8 cellular contexts compared by ENCODE assay signal in genomic region chr6:44246663-44247337, GRCh38. TPM values are rescaled to one million over a fixed set of nuclear protein-coding genes. Genes with fewer than 3 reads are reported as not detected.
DNase-seq lines count a peak whose midpoint lies in the region; ATAC-seq and TF ChIP-seq lines count a peak whose summit lies in the region.

Gene HSP90AB1, plus strand, starts transcription at chr6:44247101. Its CDS starts 1,529 bp downstream, at chr6:44248630.

- H3K27me3 ChIP-seq in right cardiac atrium (ENCODE audit: control insufficient read depth, insufficient read depth), result no peaks in the 10 kb centered on the region
- H3K27me3 ChIP-seq in uterus, result no peaks in the 10 kb centered on the region

- H3K9me3 ChIP-seq in T-helper 17 cell (ENCODE audit: control insufficient read depth, low read length, poor library complexity, severe bottlenecking) (no peaks in the 10 kb centered on the region), right cardiac atrium (ENCODE audit: control insufficient read depth, low read length) (no peaks in the 10 kb centered on the region), uterus (no peaks in the 10 kb centered on the region)

- H3K36me3 Mint-ChIP-seq in T-helper 17 cell (ENCODE audit: low read depth), result peaks cover 15% of the 10 kb centered on the region

- under 1% methylated on average over 34 of the region's 34 CpGs for WGBS in right cardiac atrium

- H3K4me1 Mint-ChIP-seq in T-helper 17 cell, result peaks cover 42% of the 10 kb centered on the region

- peak; percentile 100 for TF ChIP-seq POLR2A in GM18505 (IDR thresholded peaks at IDR 0.05; ENCODE audit: borderline replicate concordance, extremely low read depth, insufficient read depth, insufficient read length)
- peak; percentile 91 for TF ChIP-seq POLR2A in uterus (IDR thresholded peaks at IDR 0.05)

- H3K27ac Mint-ChIP-seq in T-helper 17 cell, result peak within 1 kb of the TSS; percentile 100

- ATAC-seq in GM18505 (IDR thresholded peaks at IDR 0.05; ENCODE audit: unreplicated experiment) (peak; percentile 63), HG02943 (IDR thresholded peaks at IDR 0.05; ENCODE audit: low read depth, unreplicated experiment) (peak; percentile 64), T-helper 17 cell (peak; percentile 83), right cardiac atrium (peak; percentile 92 to 94)

- TF ChIP-seq CTCF in uterus (IDR thresholded peaks at IDR 0.05), result peak in 1 of 4 experiments; percentile 10

- peak within 1 kb of the TSS; percentile 99 for H3K4me3 Mint-ChIP-seq in T-helper 17 cell

- H3K4me3 ChIP-seq in right cardiac atrium (ENCODE audit: low read length), result peak within 1 kb of the TSS; percentile 98
- H3K4me3 ChIP-seq in uterus, result peak within 1 kb of the TSS; percentile 98

- peak; percentile 77 to 97 for DNase-seq in NCI-H187 (lab: John Stamatoyannopoulos, UW)
- DNase-seq in T-helper 17 cell, result peak; percentile 82 to 91 (median 89)
- DNase-seq in anterior cingulate cortex (lab: John Stamatoyannopoulos, UW), result peak; percentile 55 to 96 (median 90)
- DNase-seq in right cardiac atrium, result peak; percentile 93 to 97 (median 95)
- peak; percentile 96 for DNase-seq in putamen (ENCODE audit: low spot score)
- peak; percentile 93 to 98 for DNase-seq in uterus

- peak within 1 kb of the TSS; percentile 80 for H3K27ac ChIP-seq in right cardiac atrium (ENCODE audit: low read length)
- H3K27ac ChIP-seq in uterus, result peak within 1 kb of the TSS; percentile 99

- no peaks in the 10 kb centered on the region for H3K36me3 ChIP-seq in uterus

- H3K4me1 ChIP-seq in right cardiac atrium (ENCODE audit: control insufficient read depth, insufficient read depth, low read length), result no peaks in the 10 kb centered on the region
- peaks cover 0 to 9% of the 10 kb centered on the region in 2 donors for H3K4me1 ChIP-seq in uterus

- intact Hi-C loops in right cardiac atrium (cut with DNase I), result no loop called here
- intact Hi-C loops in uterus (cut with DNase I; ENCODE audit: low total_unique reads), result no loop called here

- H3K27me3 Mint-ChIP-seq in T-helper 17 cell, result peaks cover 6% of the 10 kb centered on the region

RNA-seq across cellular contexts. Expression of gene HSP90AB1, which starts in this region (rescaled TPM):
- total RNA-seq in T-helper 17 cell, result 100 to 1,000 TPM; 454 to 478 TPM
- total RNA-seq in right cardiac atrium, result 100 to 1,000 TPM; 677 to 993 (median 871) TPM
- polyA plus RNA-seq in right cardiac atrium, result 586 TPM
- total RNA-seq in uterus, result 100 to 1,000 TPM; 336 to 897 (median 564) TPM

Comparison
In these comparisons a context has a peak if more than half of its experiments do, and no peak if none do; other contexts are left out.
1. Peak in every context shown above with its lines: DNase-seq, ATAC-seq, H3K4me3 ChIP-seq and H3K27ac ChIP-seq.